Comparison of ENCODE assay signal across 18 cellular contexts in genomic region chr7:37270109-37270508, GRCh38.
"Had no signal": no experiment of that assay in that cellular context is flagged by ENCODE, and none has a peak within 500 bp of the region (broad histone marks: within the 10 kb centered on the region; RNA-seq: fewer than 3 reads in every experiment).

No MANE protein-coding gene starts in this region.

- H3K27ac ChIP-seq: esophagus squamous epithelium, foreskin keratinocyte, heart left ventricle, left ventricle myocardium inferior, lower lobe of right lung, suprapubic skin, tibial artery, upper lobe of left lung, uterus had no signal

- FAIRE-seq: colon, islet of Langerhans had no signal

- H3K36me3 ChIP-seq: esophagus squamous epithelium, suprapubic skin, tibial artery, uterus had no signal

- DNase-seq: esophagus squamous epithelium; foreskin keratinocyte; heart left ventricle; hippocampal formation; kidney glomerular epithelial cell; left ventricle myocardium inferior; lower lobe of right lung; natural killer cell; posterior cingulate gyrus; stimulated activated CD4-positive, alpha-beta T cell treated with anti-CD3 and anti-CD28 coated beads, Interleukin-12 subunit alpha, Interleukin-12 subunit beta, amount 100 ng/mL, for 4 hours; stimulated activated naive CD4-positive, alpha-beta T cell treated with Interleukin-2 at 50 U/mL for 16 hours; tibial artery; upper lobe of left lung; uterus had no signal

- H3K27me3 ChIP-seq: esophagus squamous epithelium, foreskin keratinocyte, heart left ventricle, suprapubic skin, tibial artery, upper lobe of left lung, uterus had no signal

- ATAC-seq: foreskin keratinocyte, heart left ventricle, lower lobe of right lung, natural killer cell, sciatic nerve had no signal

- H3K4me1 ChIP-seq: esophagus squamous epithelium, foreskin keratinocyte, suprapubic skin, tibial artery, uterus had no signal

- H3K4me3 ChIP-seq: esophagus squamous epithelium, heart left ventricle, left ventricle myocardium inferior, lower lobe of right lung, suprapubic skin, tibial artery, upper lobe of left lung, uterus had no signal

- H3K9me3 ChIP-seq: esophagus squamous epithelium, heart left ventricle, left ventricle myocardium inferior, lower lobe of right lung, suprapubic skin, tibial artery, upper lobe of left lung, uterus had no signal
